8 cellular contexts compared by ENCODE assay signal in the genomic region with DNA sequence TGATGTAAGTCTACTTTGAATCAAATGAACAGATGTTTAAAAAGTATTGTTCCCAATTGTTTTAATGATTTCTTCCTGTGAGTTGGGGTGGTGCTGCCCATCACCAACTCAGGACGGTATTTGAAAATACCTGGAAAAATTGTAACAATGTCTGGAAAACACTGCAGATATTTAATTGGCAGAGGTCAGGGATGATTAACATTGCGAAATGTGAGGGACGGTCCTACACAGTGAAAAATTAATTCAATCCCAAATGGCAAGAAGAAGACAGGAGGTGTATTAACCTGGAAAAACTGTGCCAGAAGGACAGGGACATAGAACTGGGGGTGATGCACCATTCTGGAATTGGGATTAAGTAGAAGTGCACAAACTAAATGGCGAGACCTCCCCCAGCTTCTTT.
"Had no signal": no experiment of that assay in that cellular context is flagged by ENCODE, and none has a peak within 500 bp of the region (broad histone marks: within the 10 kb centered on the region; RNA-seq: fewer than 3 reads in every experiment).

No MANE protein-coding gene starts in this region.

- H3K36me3 ChIP-seq: HAP-1 had no signal

- H3K4me1 ChIP-seq: HAP-1 had no signal

- H3K4me3 ChIP-seq: GM23248, HAP-1 had no signal

- H3K27ac ChIP-seq: GM23248 had no signal

- FAIRE-seq: HTR-8/SVneo had no signal

- ATAC-seq: HCT116 had no signal

- DNase-seq: GM23248, GOT3, H7, HFFc6, KBM-7 had no signal

- H3K9me3 ChIP-seq: HAP-1 had no signal

- H2AFZ ChIP-seq: GM23248 had no signal

- H3K9ac ChIP-seq: GM23248 had no signal
